In genomic region chr19:18320865-18321728, GRCh38 we compare ENCODE assay signal across 9 cellular contexts. TPM values are rescaled to one million over a fixed set of nuclear protein-coding genes. Genes with fewer than 3 reads are reported as not detected.
A peak's percentile ranks its signal among the peaks of the same experiment; 100 is the strongest.
DNase-seq lines count a peak whose midpoint lies in the region; ATAC-seq, FAIRE-seq and TF ChIP-seq lines count a peak whose summit lies in the region.
"Had no signal": no experiment of that assay in that cellular context is flagged by ENCODE, and none has a peak within 500 bp of the region (broad histone marks: within the 10 kb centered on the region; RNA-seq: fewer than 3 reads in every experiment).

No MANE protein-coding gene starts in this region.

- FAIRE-seq in A549 (lab: Jason Lieb, UNC): no peak
- FAIRE-seq in astrocyte (lab: Jason Lieb, UNC): no peak

- peak overlapping the region in 1 of 2 experiments; percentile 93; a peak in 3 of 6 replicates for H3K27ac ChIP-seq in A549
- no peak overlapping the region for H3K27ac ChIP-seq in astrocyte (ENCODE audit: low read depth, low read length)

- peak overlapping the region; percentile 93 for H3K9ac ChIP-seq in astrocyte (ENCODE audit: low read length)

- H3K4me1 Mint-ChIP-seq in HFFc6 (ENCODE audit: low read depth) (peaks cover 35% of the 10 kb centered on the region), astrocyte (ENCODE audit: low read depth, unreplicated experiment) (peaks cover 22% of the 10 kb centered on the region), mesothelial cell of epicardium (peaks cover 47% of the 10 kb centered on the region)

- H3K4me3 Mint-ChIP-seq in HFFc6 (peak overlapping the region; percentile 94), astrocyte (ENCODE audit: unreplicated experiment) (peak overlapping the region; percentile 90), mesothelial cell of epicardium (peak overlapping the region; percentile 72)

- POLR2A ChIA-PET in A549 (lab: Yijun Ruan, JAX): interaction anchor here (0.5 to 3.9 kb wide), 4 partner anchors 16 to 41 kb away, joined by 3 to 121 read pairs (median 32); partner anchors contain the start of gene JUND

- no peaks in the 10 kb centered on the region for H3K9me3 ChIP-seq in A549
- no peaks in the 10 kb centered on the region for H3K9me3 ChIP-seq in astrocyte (ENCODE audit: insufficient read depth, low read depth, low read length)

- DNase-seq in A549 (ENCODE audit: low read depth in 1 of 2, low spot score in 1 of 2): no peak
- DNase-seq in HFFc6: no peak
- no peak for DNase-seq in astrocyte (ENCODE audit: low read depth)
- no peak for DNase-seq in mesothelial cell of epicardium (ENCODE audit: low spot score in 2 of 2, unreplicated experiment in 2 of 2)
- DNase-seq in HT-29 (ENCODE audit: low spot score): no peak
- no peak for DNase-seq in NCI-H1092 treated with DMSO at 0.1 percent for 48 hours (lab: John Stamatoyannopoulos, UW)
- DNase-seq: NCI-H1694 treated with DMSO at 0.1 percent for 48 hours had no signal

- no peak for TF ChIP-seq POLR2A in A549 (IDR thresholded peaks at IDR 0.05; ENCODE audit: low read length)

- H3K36me3 Mint-ChIP-seq in HFFc6 (ENCODE audit: low read depth) (no peaks in the 10 kb centered on the region), astrocyte (ENCODE audit: low read depth, unreplicated experiment) (peaks cover 3% of the 10 kb centered on the region), mesothelial cell of epicardium (no peaks in the 10 kb centered on the region)

- H2AFZ ChIP-seq in astrocyte (ENCODE audit: low read depth, low read length): no peak overlapping the region

- TF ChIP-seq RAD21 in A549 (conservative IDR thresholded peaks at IDR 0.05 in 1 of 2, IDR thresholded peaks at IDR 0.05 in 1 of 2): no peak

- H3K27ac Mint-ChIP-seq in HFFc6 (peak overlapping the region; percentile 98), astrocyte (ENCODE audit: unreplicated experiment) (peak overlapping the region; percentile 86), mesothelial cell of epicardium (peak overlapping the region; percentile 99)

- H3K4me3 ChIP-seq in A549 (no peak overlapping the region), astrocyte (ENCODE audit: insufficient read depth, low read depth, low read length) (no peak overlapping the region)

- H3K27me3 ChIP-seq in astrocyte (ENCODE audit: insufficient read depth, low read length): no peaks in the 10 kb centered on the region

- H3K79me2 ChIP-seq in astrocyte (ENCODE audit: insufficient read depth, low read length): peaks cover 48% of the 10 kb centered on the region

- H3K4me1 ChIP-seq in A549 (peaks cover 40% of the 10 kb centered on the region), astrocyte (ENCODE audit: insufficient read depth, low read length) (peaks cover 26% of the 10 kb centered on the region)

- TF ChIP-seq EP300 in A549 (IDR thresholded peaks at IDR 0.05): no peak

- CTCF ChIA-PET in A549 (lab: Yijun Ruan, JAX): interaction anchor here (0.5 to 5.9 kb wide), 15 partner anchors 8 to 143 kb away, joined by 3 to 120 read pairs (median 4); partner anchors contain the start of genes IQCN and JUND

- ATAC-seq in A549: no peak
- ATAC-seq in GM21528 (IDR thresholded peaks at IDR 0.05; ENCODE audit: low FRiP score, unreplicated experiment): no peak
- no peak for ATAC-seq in GM21737 (IDR thresholded peaks at IDR 0.05; ENCODE audit: unreplicated experiment)

- TF ChIP-seq CTCF in A549 (IDR thresholded peaks at IDR 0.05) (no peak), HFFc6 (IDR thresholded peaks at IDR 0.05) (no peak), astrocyte (IDR thresholded peaks at IDR 0.05; ENCODE audit: insufficient read depth, low read depth, low read length) (no peak), mesothelial cell of epicardium (IDR thresholded peaks at IDR 0.05; ENCODE audit: unreplicated experiment) (no peak)

- 84% methylated on average over 14 of the region's 14 CpGs for WGBS in A549 (ENCODE audit: missing lambda C conversion rate)

- H3K4me2 ChIP-seq in A549: peak overlapping the region; percentile 78
- peak overlapping the region; percentile 88 for H3K4me2 ChIP-seq in astrocyte (ENCODE audit: low read length)

- H3K9me3 Mint-ChIP-seq in HFFc6 (no peaks in the 10 kb centered on the region), astrocyte (ENCODE audit: unreplicated experiment) (no peaks in the 10 kb centered on the region), mesothelial cell of epicardium (no peaks in the 10 kb centered on the region)

- peaks cover 5% of the 10 kb centered on the region for H3K27me3 Mint-ChIP-seq in HFFc6 (ENCODE audit: insufficient read depth)
- no peaks in the 10 kb centered on the region for H3K27me3 Mint-ChIP-seq in astrocyte (ENCODE audit: low read depth, unreplicated experiment)
- no peaks in the 10 kb centered on the region for H3K27me3 Mint-ChIP-seq in mesothelial cell of epicardium (ENCODE audit: low read depth)

- H3K36me3 ChIP-seq in astrocyte (ENCODE audit: insufficient read depth, low read length): peaks cover 3% of the 10 kb centered on the region

- H4K20me1 ChIP-seq in astrocyte (ENCODE audit: insufficient read depth, low read length): no peaks in the 10 kb centered on the region

TF ChIP-seq in A549, 52 proteins besides CTCF, POLR2A, EP300 and RAD21 (continues in another document):
- TF ChIP-seq EHF (CRISPR knock-in tag; IDR thresholded peaks at IDR 0.05): no peak
- no peak for TF ChIP-seq RNF2 (IDR thresholded peaks at IDR 0.05; ENCODE audit: borderline replicate concordance, low read depth)
- no peak for TF ChIP-seq ZC3H11A (IDR thresholded peaks at IDR 0.05)
- no peak for TF ChIP-seq KDM1A (IDR thresholded peaks at IDR 0.05; ENCODE audit: low read depth)
- no peak for TF ChIP-seq CEBPB (IDR thresholded peaks at IDR 0.05)
- TF ChIP-seq ZFP36 (IDR thresholded peaks at IDR 0.05; ENCODE audit: borderline replicate concordance, partially characterized antibody): no peak
- TF ChIP-seq POLR2AphosphoS2 (conservative IDR thresholded peaks at IDR 0.05; ENCODE audit: low read length): no peak
- TF ChIP-seq CHD4 (IDR thresholded peaks at IDR 0.05; ENCODE audit: borderline replicate concordance): no peak
- no peak for TF ChIP-seq SREBF2 (IDR thresholded peaks at IDR 0.05)
- TF ChIP-seq RFX5 (IDR thresholded peaks at IDR 0.05): no peak
- no peak for TF ChIP-seq SMC3 (IDR thresholded peaks at IDR 0.05)
- TF ChIP-seq HOXB13 (CRISPR knock-in tag; IDR thresholded peaks at IDR 0.05; ENCODE audit: low read depth): no peak
- TF ChIP-seq EHMT2 (IDR thresholded peaks at IDR 0.05; ENCODE audit: low read depth): no peak

RNA-seq across cellular contexts. Expression of gene LSM4, which starts 1.8 kb away (rescaled TPM):
- polyA plus RNA-seq in A549 (2011; rRNA removed) (106 and 154 TPM in 2 replicates), A549 (2017; fragmentation: RNase III; extraction: RNeasy Plus Mini Kit Qiagen cat#74134 plus additional on column Dnase treatment) (169 to 180 TPM (median 171 TPM) in 3 replicates)
- 311 and 362 TPM in 2 replicates for polyA plus RNA-seq in A549 (2012; cell fraction: cytosol; rRNA removed)
- 158 and 166 TPM in 2 replicates for polyA plus RNA-seq in A549 (2012; cell fraction: nucleus; rRNA removed)
- polyA minus RNA-seq in A549 (2011; rRNA and poly(A)+ RNA removed): 51.2 and 54.0 TPM in 2 replicates
- 100 to 1,000 TPM; 175 to 217 (median 202) TPM for total RNA-seq in HFFc6 (2021; fragmentation: NEBNext Ultra II Directional; extraction: Animal tissue kit (Norgen Biotek cat#: 25700))
- total RNA-seq in astrocyte (102 and 127 TPM in 2 replicates), mesothelial cell of epicardium (112 to 119 TPM (median 114 TPM) in 3 replicates)
- 733 and 750 TPM in 2 replicates for total RNA-seq in HT-29 (2014; rRNA removed; shearing (Covaris generic))

RNA-seq across cellular contexts. Expression of gene PGPEP1, which starts 19.3 kb away (rescaled TPM):
- polyA plus RNA-seq in A549 (2011; rRNA removed): 7.1 and 8.6 TPM in 2 replicates
- polyA plus RNA-seq in A549 (2012; cell fraction: cytosol; rRNA removed): 2.4 and 3.9 TPM in 2 replicates
- polyA plus RNA-seq in A549 (2012; cell fraction: nucleus; rRNA removed): 2.9 and 3.5 TPM in 2 replicates
- polyA plus RNA-seq in A549 (2017; fragmentation: RNase III; extraction: RNeasy Plus Mini Kit Qiagen cat#74134 plus additional on column Dnase treatment): 4.5 to 5.9 TPM (median 5.3 TPM) in 3 replicates
- polyA minus RNA-seq in A549 (2011; rRNA and poly(A)+ RNA removed): 23.2 and 30.1 TPM in 2 replicates
- total RNA-seq in HFFc6 (2021; fragmentation: NEBNext Ultra II Directional; extraction: Animal tissue kit (Norgen Biotek cat#: 25700)): 10 to 100 TPM; 30.5 to 54.1 (median 32.4) TPM
- total RNA-seq in astrocyte: 20.6 and 28.4 TPM in 2 replicates
- 22.6 to 24.3 TPM (median 23.2 TPM) in 3 replicates for total RNA-seq in mesothelial cell of epicardium
- total RNA-seq in HT-29 (2014; rRNA removed; shearing (Covaris generic)): 13.6 and 18.9 TPM in 2 replicates

RNA-seq across cellular contexts. Expression of gene JUND, which starts 39.7 kb away (rescaled TPM):
- polyA plus RNA-seq in A549 (2011; rRNA removed): 52.9 and 68.9 TPM in 2 replicates
- polyA plus RNA-seq in A549 (2012; cell fraction: cytosol; rRNA removed): 96.0 and 202 TPM in 2 replicates
- 69.5 and 147 TPM in 2 replicates for polyA plus RNA-seq in A549 (2012; cell fraction: nucleus; rRNA removed)
- 52.6 to 70.4 TPM (median 65.1 TPM) in 3 replicates for polyA plus RNA-seq in A549 (2017; fragmentation: RNase III; extraction: RNeasy Plus Mini Kit Qiagen cat#74134 plus additional on column Dnase treatment)
- polyA minus RNA-seq in A549 (2011; rRNA and poly(A)+ RNA removed): 23.0 and 35.5 TPM in 2 replicates
- 10 to 100 TPM; 70.3 to 99.9 (median 91.7) TPM for total RNA-seq in HFFc6 (2021; fragmentation: NEBNext Ultra II Directional; extraction: Animal tissue kit (Norgen Biotek cat#: 25700))
- 151 and 161 TPM in 2 replicates for total RNA-seq in astrocyte
- 274 to 284 TPM (median 276 TPM) in 3 replicates for total RNA-seq in mesothelial cell of epicardium
- total RNA-seq in HT-29 (2014; rRNA removed; shearing (Covaris generic)): 379 and 438 TPM in 2 replicates

RNA-seq across cellular contexts. Expression of gene IQCN, which starts 46.8 kb away (rescaled TPM):
- polyA plus RNA-seq in A549 (2011; rRNA removed): 0.34 and 0.63 TPM in 2 replicates
- polyA plus RNA-seq in A549 (2012; cell fraction: cytosol; rRNA removed): 0.17 and 0.21 TPM in 2 replicates
- polyA plus RNA-seq in A549 (2012; cell fraction: nucleus; rRNA removed): 2.2 and 2.4 TPM in 2 replicates
- polyA plus RNA-seq in A549 (2017; fragmentation: RNase III; extraction: RNeasy Plus Mini Kit Qiagen cat#74134 plus additional on column Dnase treatment): 0.49 to 0.64 TPM (median 0.50 TPM) in 3 replicates
- polyA minus RNA-seq in A549 (2011; rRNA and poly(A)+ RNA removed): 1.5 and 2.2 TPM in 2 replicates
- total RNA-seq in HFFc6 (2021; fragmentation: NEBNext Ultra II Directional; extraction: Animal tissue kit (Norgen Biotek cat#: 25700)): under 1 TPM; 0.40 to 0.87 (median 0.55) TPM
- total RNA-seq in astrocyte: 1.3 and 1.7 TPM in 2 replicates
- total RNA-seq in mesothelial cell of epicardium: 14.8 to 17.1 TPM (median 16.8 TPM) in 3 replicates
- total RNA-seq in HT-29 (2014; rRNA removed; shearing (Covaris generic)): 0.71 and 1.1 TPM in 2 replicates
